In genomic region chr11:119018074-119018938, GRCh38 we compare ENCODE assay signal across 8 cellular contexts. TPM values are rescaled to one million over a fixed set of nuclear protein-coding genes. Genes with fewer than 3 reads are reported as not detected.
DNase-seq lines count a peak whose midpoint lies in the region; ATAC-seq, FAIRE-seq and TF ChIP-seq lines count a peak whose summit lies in the region.

TSS of gene RPS25 (minus strand) at chr11:119018343. CDS start at chr11:119018284, 59 bp downstream.
TSS of gene TRAPPC4 (plus strand) at chr11:119018766. CDS start at chr11:119018796, 30 bp downstream.

- no peaks in the 10 kb centered on the region for H3K27me3 ChIP-seq in WERI-Rb-1 (ENCODE audit: insufficient read depth, low read depth, severe bottlenecking)
- no peaks in the 10 kb centered on the region for H3K27me3 ChIP-seq in mammary epithelial cell (ENCODE audit: insufficient read depth, low read length)
- H3K27me3 ChIP-seq in small intestine (ENCODE audit: control insufficient read depth in 2 of 2, insufficient read depth in 2 of 2, low read length in 2 of 2): no peaks in the 10 kb centered on the region

- peak within 1 kb of the TSS; percentile 97 for H2AFZ ChIP-seq in mammary epithelial cell (ENCODE audit: low read depth, low read length)

- H3K4me3 ChIP-seq in WERI-Rb-1 (ENCODE audit: low read depth, low read length) (peak within 1 kb of the TSS; percentile 100), mammary epithelial cell (replicated peaks in 1 of 3; ENCODE audit: insufficient read depth in 1 of 3, low read depth in 2 of 3, low read length in 3 of 3) (peak within 1 kb of the TSS; percentile 61 to 95 (median 78)), small intestine (ENCODE audit: low read depth in 1 of 2, low read length in 2 of 2) (peak within 1 kb of the TSS; percentile 81 to 94)

- ATAC-seq in GM18873 (IDR thresholded peaks at IDR 0.05; ENCODE audit: low FRiP score, unreplicated experiment): peak; percentile 83
- ATAC-seq in HG03139 (IDR thresholded peaks at IDR 0.05; ENCODE audit: unreplicated experiment): peak; percentile 83

- no TSS peak for BruUV-seq in mammary epithelial cell (replicated peaks; lab: Mats Ljungman, UMichigan)

- CTCF ChIA-PET in mammary epithelial cell (lab: Charles Lee; ENCODE audit: low non-redundant PET): interaction anchor here (0.9 kb wide), 1 partner anchor 329 kb away, joined by 3 read pairs; no protein-coding TSS in a partner anchor

- dilution Hi-C loops in mammary epithelial cell (cut with HindIII; ENCODE audit: low sequenced_read_pairs): loop anchor here (5.0 to 10.0 kb wide), 6 partner anchors 56 to 174 kb away; partner anchors contain the start of genes DPAGT1 and HINFP

- peak within 1 kb of the TSS; percentile 92 for H3K4me2 ChIP-seq in mammary epithelial cell (ENCODE audit: insufficient read depth, low read depth, low read length)

- TF ChIP-seq CTCF in WERI-Rb-1 (IDR thresholded peaks at IDR 0.05; ENCODE audit: low read depth, low read length) (no peak), mammary epithelial cell (conservative IDR thresholded peaks at IDR 0.05 in 1 of 2, IDR thresholded peaks at IDR 0.05 in 1 of 2; ENCODE audit: extremely low read depth in 1 of 2, insufficient read depth in 1 of 2, low read depth in 1 of 2, low read length in 2 of 2) (no peak)

- peaks cover 78% of the 10 kb centered on the region for H3K36me3 ChIP-seq in WERI-Rb-1
- peaks cover 29% of the 10 kb centered on the region for H3K36me3 ChIP-seq in mammary epithelial cell (ENCODE audit: insufficient read depth, low read length)
- H3K36me3 ChIP-seq in small intestine (ENCODE audit: control insufficient read depth in 2 of 2, insufficient read depth in 2 of 2, low read length in 2 of 2): peaks cover 8 to 9% of the 10 kb centered on the region in 2 donors

- H3K9me3 ChIP-seq in WERI-Rb-1 (ENCODE audit: severe bottlenecking): no peaks in the 10 kb centered on the region
- H3K9me3 ChIP-seq in mammary epithelial cell (replicated peaks; ENCODE audit: insufficient read depth, low read length): no peaks in the 10 kb centered on the region
- no peaks in the 10 kb centered on the region for H3K9me3 ChIP-seq in small intestine (ENCODE audit: control insufficient read depth, low read depth)

- H3K4me1 ChIP-seq in mammary epithelial cell (ENCODE audit: insufficient read depth, low read length) (peaks cover 16% of the 10 kb centered on the region), small intestine (ENCODE audit: control insufficient read depth in 2 of 2, insufficient read depth in 1 of 2, low read depth in 1 of 2, low read length in 1 of 2) (peaks cover 1 to 6% of the 10 kb centered on the region in 2 donors)

- H4K20me1 ChIP-seq in mammary epithelial cell (ENCODE audit: insufficient read depth, low read length): no peaks in the 10 kb centered on the region

- WGBS in mammary epithelial cell (ENCODE audit: low coverage, missing lambda C conversion rate): 3% methylated on average over 30 of the region's 63 CpGs
- 0% methylated on average over 63 of the region's 63 CpGs for WGBS in small intestine, 3 donors

- peaks cover 83% of the 10 kb centered on the region for H3K79me2 ChIP-seq in mammary epithelial cell (ENCODE audit: insufficient read depth, low read length)

- peak within 1 kb of the TSS; percentile 95 for H3K9ac ChIP-seq in mammary epithelial cell (ENCODE audit: insufficient read depth, low read length)

- in situ Hi-C loops in ACHN (cut with HindIII; ENCODE audit: low pct_ligation_motif_present, low pct_unique_long_range_greater_than_20kb, low sequenced_read_pairs): no loop called here
- in situ Hi-C loops in mammary epithelial cell (cut with MboI; ENCODE audit: low sequenced_read_pairs in 2 of 2): no loop called here

- no peak for FAIRE-seq in small intestine (lab: Jason Lieb, UNC)

- DNase-seq in ACHN (peak; percentile 94), NCI-H2227 (lab: John Stamatoyannopoulos, UW; ENCODE audit: unreplicated experiment) (peak; percentile 93), WERI-Rb-1 (peak; percentile 94), mammary epithelial cell (peak; percentile 96), iPS-NIHi11 (ENCODE audit: low spot score) (peak; percentile 92), small intestine (peak; percentile 97)

- H3K27ac ChIP-seq in WERI-Rb-1 (peak within 1 kb of the TSS; percentile 82), mammary epithelial cell (ENCODE audit: insufficient read depth, low read depth, low read length) (peak within 1 kb of the TSS; percentile 64), small intestine (ENCODE audit: low read depth in 1 of 2, low read length in 1 of 2) (peak within 1 kb of the TSS; percentile 90 to 99)

- intact Hi-C loops in mammary epithelial cell (cut with micrococcal nuclease): loop anchor here (1.0 to 5.0 kb wide), 5 partner anchors 12 to 91 kb away; partner anchors contain the start of genes BCL9L, CENATAC, HYOU1 and SLC37A4

RNA-seq across cellular contexts. Expression of gene RPS25, which starts in this region (rescaled TPM):
- total RNA-seq in mammary epithelial cell: 100 to 1,000 TPM; 474 to 819 TPM
- 1,644 TPM for polyA plus RNA-seq in mammary epithelial cell
- polyA minus RNA-seq in mammary epithelial cell: 103 TPM
- 1,000 to 10,000 TPM; 1,321 to 2,444 (median 2,119) TPM for polyA plus RNA-seq in small intestine

RNA-seq across cellular contexts. Expression of gene TRAPPC4, which starts in this region (rescaled TPM):
- 10 to 100 TPM; 51.1 to 58.2 TPM for total RNA-seq in mammary epithelial cell
- 205 TPM for polyA plus RNA-seq in mammary epithelial cell
- polyA minus RNA-seq in mammary epithelial cell: 80.7 TPM
- polyA plus RNA-seq in small intestine: 100 to 1,000 TPM in 1 of 3 donors, 10 to 100 TPM in 2; 59.1 to 103 (median 82.5) TPM

Comparison
In these comparisons a context has a peak if more than half of its experiments do, and no peak if none do; other contexts are left out.
1. Peak in every context shown above with its lines: DNase-seq, ATAC-seq, H3K4me3 ChIP-seq and H3K27ac ChIP-seq.